In the genomic region with DNA sequence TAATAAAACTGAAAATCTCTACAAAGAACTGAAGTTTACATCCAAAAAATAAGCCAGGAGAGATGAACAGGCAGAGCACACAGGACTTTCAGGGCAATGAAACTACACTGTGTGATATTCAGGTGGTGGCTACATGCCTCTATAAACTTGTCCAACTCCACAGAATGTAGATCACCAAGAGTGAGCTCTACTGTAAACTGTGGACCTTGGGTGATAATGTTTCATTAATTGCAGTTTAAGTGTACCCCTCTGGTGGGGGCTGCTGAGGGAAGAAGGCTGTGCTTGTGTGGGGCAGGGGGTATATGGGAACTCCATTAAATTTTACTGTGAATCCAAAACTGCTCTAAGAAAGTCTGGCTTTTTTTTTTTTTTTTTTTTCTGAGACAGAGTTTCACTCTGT, we compare ENCODE assay signal across 23 cellular contexts. TPM values are rescaled to one million over a fixed set of nuclear protein-coding genes. Genes with fewer than 3 reads are reported as not detected.
DNase-seq lines count a peak whose midpoint lies in the region; ATAC-seq and TF ChIP-seq lines count a peak whose summit lies in the region.
"Had no signal": no experiment of that assay in that cellular context is flagged by ENCODE, and none has a peak within 500 bp of the region (broad histone marks: within the 10 kb centered on the region; RNA-seq: fewer than 3 reads in every experiment).

No MANE protein-coding gene starts in this region.

- H3K18ac ChIP-seq in trophoblast cell (ENCODE audit: low read length) = no peak overlapping the region

- H3K4me3 ChIP-seq in SK-N-MC (no peak overlapping the region), trophoblast cell (ENCODE audit: low read depth, low read length) (no peak overlapping the region)
- H3K4me3 ChIP-seq: colonic mucosa, thyroid gland had no signal

- intact Hi-C loops in CD4-positive, alpha-beta T cell (cut with DNase I, micrococcal nuclease) = no loop called here

- peaks cover 5 to 8% of the 10 kb centered on the region in 2 experiments for H3K4me1 ChIP-seq in trophoblast cell (ENCODE audit: control insufficient read depth in 1 of 2, insufficient read depth in 2 of 2, low read length in 2 of 2)

- H3K23ac ChIP-seq in trophoblast cell (ENCODE audit: low read length) = no peak overlapping the region

- no peaks in the 10 kb centered on the region for H3K9me3 Mint-ChIP-seq in activated T-cell treated with anti-CD3 and anti-CD28 coated beads, Interleukin-2, amount 50 U/mL, for 24 hours
- H3K9me3 Mint-ChIP-seq in CD4-positive, alpha-beta T cell = no peaks in the 10 kb centered on the region
- H3K9me3 Mint-ChIP-seq: activated naive CD4-positive, alpha-beta T cell treated with anti-CD3 and anti-CD28 coated beads for 36 hours; activated T-helper 1 cell treated with anti-CD3 and anti-CD28 coated beads, Interleukin-12 subunit alpha, Interleukin-12 subunit beta, Interleukin-2, Interleukin-4 antibody, amounts not matched to agents 30 ng/mL and 10 ng/mL and 1 ng/mL, durations not matched to agents 14 hours and 24 hours and 36 hours; neural crest cell had no signal

- no peak overlapping the region for H3K27ac ChIP-seq in CD4-positive, alpha-beta T cell (ENCODE audit: low read depth, low read length)
- H3K27ac ChIP-seq in SK-N-MC (peak overlapping the region; percentile 59), trophoblast cell (ENCODE audit: low read depth, low read length) (no peak overlapping the region), caudate nucleus (ENCODE audit: low read depth, low read length) (no peak overlapping the region)
- H3K27ac ChIP-seq: brain microvascular endothelial cell, colonic mucosa, thyroid gland had no signal

- no peak overlapping the region for H3K4me2 ChIP-seq in trophoblast cell (ENCODE audit: low read length)

- peaks cover 19% of the 10 kb centered on the region for H3K79me2 ChIP-seq in trophoblast cell (ENCODE audit: control insufficient read depth, insufficient read depth, low read length, poor library complexity)

- H3K27me3 ChIP-seq in CD4-positive, alpha-beta T cell (ENCODE audit: control insufficient read depth, insufficient read depth, low read length) = no peaks in the 10 kb centered on the region
- H3K27me3 ChIP-seq in trophoblast cell (ENCODE audit: insufficient read depth, low read length) = no peaks in the 10 kb centered on the region
- H3K27me3 ChIP-seq: brain microvascular endothelial cell, colonic mucosa, thyroid gland had no signal

- ATAC-seq in CD4-positive, alpha-beta T cell (ENCODE audit: poor library complexity) = no peak
- ATAC-seq in HG03457 (IDR thresholded peaks at IDR 0.05; ENCODE audit: unreplicated experiment) = no peak
- ATAC-seq: SK-N-SH treated with all-trans-retinoic acid at 6 μM for 48 hours, T-helper 17 cell had no signal

- CTCF ChIA-PET in CD4-positive, alpha-beta T cell (lab: Charles Lee) = interaction anchor here (0.7 kb wide), 1 partner anchor 114 kb away, joined by 3 read pairs; no protein-coding TSS in a partner anchor

- no peak overlapping the region for H2BK12ac ChIP-seq in trophoblast cell (ENCODE audit: low read length)

- no peaks in the 10 kb centered on the region for H3K9me3 ChIP-seq in CD4-positive, alpha-beta T cell (ENCODE audit: control insufficient read depth, low read length)
- H3K9me3 ChIP-seq in SK-N-MC (ENCODE audit: low read depth, low read length) = no peaks in the 10 kb centered on the region
- no peaks in the 10 kb centered on the region for H3K9me3 ChIP-seq in trophoblast cell (ENCODE audit: insufficient read depth, low read depth, low read length)
- H3K9me3 ChIP-seq: colonic mucosa, thyroid gland had no signal

- H4K12ac ChIP-seq in trophoblast cell (ENCODE audit: low read depth, low read length) = no peak overlapping the region

- H2AK5ac ChIP-seq in trophoblast cell (ENCODE audit: low read length) = no peak overlapping the region

- H3K27ac Mint-ChIP-seq in activated T-cell treated with anti-CD3 and anti-CD28 coated beads, Interleukin-2, amount 50 U/mL, for 24 hours = peak overlapping the region; percentile 58
- peak overlapping the region; percentile 8 for H3K27ac Mint-ChIP-seq in CD4-positive, alpha-beta T cell
- H3K27ac Mint-ChIP-seq: activated naive CD4-positive, alpha-beta T cell treated with anti-CD3 and anti-CD28 coated beads for 36 hours; activated T-helper 1 cell treated with anti-CD3 and anti-CD28 coated beads, Interleukin-12 subunit alpha, Interleukin-12 subunit beta, Interleukin-2, Interleukin-4 antibody, amounts not matched to agents 30 ng/mL and 10 ng/mL and 1 ng/mL, durations not matched to agents 14 hours and 24 hours and 36 hours had no signal

- H4K91ac ChIP-seq in trophoblast cell (ENCODE audit: low read depth, low read length) = no peak overlapping the region

- no peak overlapping the region for H4K8ac ChIP-seq in trophoblast cell (ENCODE audit: low read depth, low read length)

- peaks cover 89% of the 10 kb centered on the region for H3K36me3 Mint-ChIP-seq in activated T-cell treated with anti-CD3 and anti-CD28 coated beads, Interleukin-2, amount 50 U/mL, for 24 hours (ENCODE audit: low read depth)
- peaks cover 49% of the 10 kb centered on the region for H3K36me3 Mint-ChIP-seq in CD4-positive, alpha-beta T cell (ENCODE audit: low read depth)

- H3K36me3 ChIP-seq in SK-N-MC (ENCODE audit: insufficient read depth, low read length) (peaks cover 84% of the 10 kb centered on the region), trophoblast cell (ENCODE audit: control insufficient read depth in 1 of 2, insufficient read depth in 2 of 2, low read length in 2 of 2) (peaks cover 12 to 19% of the 10 kb centered on the region in 2 experiments)
- H3K36me3 ChIP-seq: colonic mucosa, thyroid gland had no signal

- no peak overlapping the region for H2BK120ac ChIP-seq in trophoblast cell (ENCODE audit: insufficient read depth, low read length, poor library complexity)

- no peak overlapping the region for H2AFZ ChIP-seq in trophoblast cell (ENCODE audit: insufficient read depth, low read length, poor library complexity)

- H3K27me3 Mint-ChIP-seq in activated T-cell treated with anti-CD3 and anti-CD28 coated beads, Interleukin-2, amount 50 U/mL, for 24 hours = no peaks in the 10 kb centered on the region
- H3K27me3 Mint-ChIP-seq in CD4-positive, alpha-beta T cell = no peaks in the 10 kb centered on the region
- H3K27me3 Mint-ChIP-seq: T-helper 17 cell had no signal

- H3K9ac ChIP-seq in SK-N-MC (ENCODE audit: insufficient read length) = no peak overlapping the region
- H3K9ac ChIP-seq in trophoblast cell (ENCODE audit: low read length) = no peak overlapping the region

- no peaks in the 10 kb centered on the region for H3K79me1 ChIP-seq in trophoblast cell (ENCODE audit: low read length)

- POLR2A ChIA-PET in CD4-positive, alpha-beta T cell (lab: Charles Lee) = interaction anchor here (1.1 kb wide), 1 partner anchor 22 kb away, joined by 3 read pairs; the partner anchor contains the start of gene YWHAG

- peak overlapping the region; percentile 64 for H3K4ac ChIP-seq in trophoblast cell (ENCODE audit: low read depth, low read length)

- H3K4me1 Mint-ChIP-seq in activated T-cell treated with anti-CD3 and anti-CD28 coated beads, Interleukin-2, amount 50 U/mL, for 24 hours (ENCODE audit: low read depth) = peaks cover 57% of the 10 kb centered on the region
- H3K4me1 Mint-ChIP-seq in CD4-positive, alpha-beta T cell (ENCODE audit: low read depth) = peaks cover 51% of the 10 kb centered on the region

- DNase-seq in activated T-cell treated with anti-CD3 and anti-CD28 coated beads, Interleukin-2, amount 50 U/mL, for 24 hours = no peak
- DNase-seq in activated T-cell treated with anti-CD3 and anti-CD28 coated beads for 4 hours (no peak), SK-N-MC (ENCODE audit: low read depth, low spot score) (no peak), trophoblast cell (no peak), caudate nucleus (lab: John Stamatoyannopoulos, UW) (no peak), hippocampal formation (lab: John Stamatoyannopoulos, UW) (no peak)
- DNase-seq in CD4-positive, alpha-beta T cell = no peak
- DNase-seq: activated naive CD4-positive, alpha-beta T cell treated with anti-CD3 and anti-CD28 coated beads for 36 hours; AML-193; brain microvascular endothelial cell; colonic mucosa; DMS153; effector memory CD4-positive, alpha-beta T cell; Kasumi-1; RPMI8226; stimulated activated CD4-positive, alpha-beta T cell treated with anti-CD3 and anti-CD28 coated beads, Interleukin-15, amount 100 ng/mL, for 24 hours; stimulated activated naive CD4-positive, alpha-beta T cell treated with Interleukin-2 at 50 U/mL for 16 hours; T-helper 17 cell; thyroid gland had no signal

- no peak overlapping the region for H3K14ac ChIP-seq in trophoblast cell (ENCODE audit: low read length)

- H3K4me3 Mint-ChIP-seq in activated T-cell treated with anti-CD3 and anti-CD28 coated beads, Interleukin-2, amount 50 U/mL, for 24 hours = no peak overlapping the region
- H3K4me3 Mint-ChIP-seq in CD4-positive, alpha-beta T cell = no peak overlapping the region
- H3K4me3 Mint-ChIP-seq: activated naive CD4-positive, alpha-beta T cell treated with anti-CD3 and anti-CD28 coated beads for 36 hours; activated T-helper 1 cell treated with anti-CD3 and anti-CD28 coated beads, Interleukin-12 subunit alpha, Interleukin-12 subunit beta, Interleukin-2, Interleukin-4 antibody, amounts not matched to agents 30 ng/mL and 10 ng/mL and 1 ng/mL, durations not matched to agents 14 hours and 24 hours and 36 hours; neural crest cell; T-helper 17 cell had no signal

- no peak overlapping the region for H2BK5ac ChIP-seq in trophoblast cell (ENCODE audit: low read depth, low read length, poor library complexity)

- TF ChIP-seq CTCF in CD4-positive, alpha-beta T cell (IDR thresholded peaks at IDR 0.05) = no peak

RNA-seq across cellular contexts. Expression of gene YWHAG, which starts 22.7 kb away (rescaled TPM):
- 10 to 100 TPM; 23.4 to 24.3 TPM for total RNA-seq in CD4-positive, alpha-beta T cell
- 95.3 and 99.5 TPM in 2 replicates for polyA plus RNA-seq in trophoblast cell (2013)

RNA-seq across cellular contexts. Expression of gene HSPB1, which starts 33.6 kb away (rescaled TPM):
- total RNA-seq in CD4-positive, alpha-beta T cell = 10 to 100 TPM; 38.0 to 38.6 TPM
- 1,533 and 1,664 TPM in 2 replicates for polyA plus RNA-seq in trophoblast cell (2013)
